Comparison of ENCODE assay signal across 9 cellular contexts in genomic region chr22:29375436-29376076, GRCh38. TPM values are rescaled to one million over a fixed set of nuclear protein-coding genes. Genes with fewer than 3 reads are reported as not detected.
A peak's percentile ranks its signal among the peaks of the same experiment; 100 is the strongest.
DNase-seq lines count a peak whose midpoint lies in the region; FAIRE-seq and TF ChIP-seq lines count a peak whose summit lies in the region.
"Had no signal": no experiment of that assay in that cellular context is flagged by ENCODE, and none has a peak within 500 bp of the region (broad histone marks: within the 10 kb centered on the region; RNA-seq: fewer than 3 reads in every experiment).

No MANE protein-coding gene starts in this region.

- FAIRE-seq in H54 (lab: Jason Lieb, UNC): no peak

- H3K36me3 ChIP-seq in adrenal gland (replicated peaks in 1 of 2): peaks cover 0 to 12% of the 10 kb centered on the region in 2 donors
- H3K36me3 ChIP-seq in mesodermal cell (ENCODE audit: control insufficient read depth, insufficient read depth, low read length): peaks cover 29% of the 10 kb centered on the region
- peaks cover 0 to 37% (median 0%) of the 10 kb centered on the region in 3 donors for H3K36me3 ChIP-seq in Peyer's patch

- H3K4me1 ChIP-seq in H9 (ENCODE audit: insufficient read depth, low read length) (no peaks in the 10 kb centered on the region), adrenal gland (replicated peaks in 1 of 2) (peaks cover 5 to 26% of the 10 kb centered on the region in 2 donors), mesodermal cell (ENCODE audit: control insufficient read depth, insufficient read depth, low read length, poor library complexity, severe bottlenecking) (no peaks in the 10 kb centered on the region), Peyer's patch (peaks cover 0 to 7% (median 0%) of the 10 kb centered on the region in 4 donors)

- H3K79me2 ChIP-seq in H9 (ENCODE audit: insufficient read depth, low read length): no peaks in the 10 kb centered on the region

- H3K27ac Mint-ChIP-seq in H9: peak overlapping the region in 2 of 3 experiments; percentile 21 to 55; a peak in 3 of 7 replicates

- no peak overlapping the region for H2BK20ac ChIP-seq in H9 (ENCODE audit: low read depth, low read length, poor library complexity, severe bottlenecking)

- H2BK120ac ChIP-seq in H9 (ENCODE audit: low read depth, low read length, poor library complexity, severe bottlenecking): no peak overlapping the region

- H3K4me3 Mint-ChIP-seq in H9: no peak overlapping the region

- H3T11ph ChIP-seq in H9 (ENCODE audit: low read length): no peak overlapping the region

- no peak overlapping the region for H3K56ac ChIP-seq in H9 (ENCODE audit: insufficient read length, low read depth, low read length)

- no peak overlapping the region for H4K91ac ChIP-seq in H9 (ENCODE audit: insufficient read length, low read depth, low read length)

- H3K9me3 ChIP-seq in H9 (ENCODE audit: control insufficient read depth, low read depth, low read length) (no peaks in the 10 kb centered on the region), adrenal gland (replicated peaks in 1 of 3) (no peaks in the 10 kb centered on the region), mesodermal cell (ENCODE audit: control insufficient read depth, low read length) (no peaks in the 10 kb centered on the region), Peyer's patch (no peaks in the 10 kb centered on the region)

- no peak overlapping the region for H3K9ac ChIP-seq in H9 (ENCODE audit: extremely low read depth, insufficient read length, low read length)

- H3K4me2 ChIP-seq in H9 (ENCODE audit: insufficient read depth, insufficient read length, low read length): no peak overlapping the region

- no CpG with 5 or more reads among the region's 4 CpGs for WGBS in H9 (ENCODE audit: extremely low coverage, insufficient read length, low lambda C conversion rate)
- WGBS in adrenal gland, 4 donors: 61 to 82% (median 75%) methylated on average over 4 of the region's 4 CpGs
- WGBS in mesodermal cell (ENCODE audit: insufficient coverage in 2 of 2), 2 experiments: 58 to 94% methylated on average over 2 to 3 of the region's 4 CpGs

- H4K5ac ChIP-seq in H9 (ENCODE audit: insufficient read length, low read depth, low read length): peak overlapping the region; percentile 69

- no peak overlapping the region for H2AFZ ChIP-seq in H9 (ENCODE audit: low read length)

- H3K4ac ChIP-seq in H9 (ENCODE audit: low read depth, low read length): no peak overlapping the region

- H4K8ac ChIP-seq in H9 (replicated peaks; ENCODE audit: insufficient read length, low read depth, low read length): no peak overlapping the region

- no peak overlapping the region for H3K18ac ChIP-seq in H9 (ENCODE audit: insufficient read length, low read depth, low read length)

- no peak overlapping the region for H2AK5ac ChIP-seq in H9 (ENCODE audit: insufficient read length, low read length)

- H2BK12ac ChIP-seq in H9 (ENCODE audit: insufficient read length, low read depth, low read length): peak overlapping the region; percentile 59

- H3K27me3 ChIP-seq in H9 (ENCODE audit: insufficient read depth, low read length): no peaks in the 10 kb centered on the region
- H3K27me3 ChIP-seq in adrenal gland: no peaks in the 10 kb centered on the region
- H3K27me3 ChIP-seq in Peyer's patch: no peaks in the 10 kb centered on the region

- DNase-seq in AG20443 (ENCODE audit: low spot score) (peak; percentile 33), H9 (no peak), adrenal gland (peak in 5 of 7 donors; percentile 37 to 69 (median 44)), Peyer's patch (no peak), H54 (ENCODE audit: insufficient read length, low spot score) (no peak), medulla oblongata (ENCODE audit: extremely low spot score) (no peak), pons (ENCODE audit: low spot score) (no peak)
- DNase-seq: DMS153 had no signal

- H3K27me3 Mint-ChIP-seq in H9 (ENCODE audit: low read depth): no peaks in the 10 kb centered on the region

- H3K27ac ChIP-seq in H9 (ENCODE audit: insufficient read length, low read depth, low read length): no peak overlapping the region
- peak overlapping the region in 3 of 5 donors; percentile 3 to 61 (median 59) for H3K27ac ChIP-seq in adrenal gland
- peak overlapping the region; percentile 18 for H3K27ac ChIP-seq in mesodermal cell (ENCODE audit: low read depth, low read length, severe bottlenecking)
- H3K27ac ChIP-seq in Peyer's patch: no peak overlapping the region

- no peaks in the 10 kb centered on the region for H3K23me2 ChIP-seq in H9 (ENCODE audit: insufficient read length, low read depth, low read length, poor library complexity, severe bottlenecking)

- TF ChIP-seq POLR2A in adrenal gland (IDR thresholded peaks at IDR 0.05) (no peak), Peyer's patch (IDR thresholded peaks at IDR 0.05) (no peak), H54 (IDR thresholded peaks at IDR 0.05; ENCODE audit: low read depth, low read length) (no peak)

- H3K23ac ChIP-seq in H9 (ENCODE audit: insufficient read length, low read depth, low read length): no peak overlapping the region

- H3K9me3 Mint-ChIP-seq in H9: no peaks in the 10 kb centered on the region

- H4K20me1 ChIP-seq in H9 (ENCODE audit: control insufficient read depth, insufficient read depth, insufficient read length): peaks cover 2% of the 10 kb centered on the region

- H3K79me1 ChIP-seq in H9 (ENCODE audit: insufficient read depth, low read depth, low read length, poor library complexity, severe bottlenecking): no peaks in the 10 kb centered on the region

- no peak overlapping the region for H2BK5ac ChIP-seq in H9 (ENCODE audit: insufficient read length, low read length)

- intact Hi-C loops in adrenal gland (cut with DNase I): no loop called here

- H3K4me1 Mint-ChIP-seq in H9: peaks cover 7 to 10% of the 10 kb centered on the region in 2 experiments

- H3K4me3 ChIP-seq in adrenal gland (no peak overlapping the region), mesodermal cell (ENCODE audit: extremely low read depth, insufficient read depth, low read length, poor library complexity, severe bottlenecking) (no peak overlapping the region), Peyer's patch (no peak overlapping the region)

- 0 out of 2 replicates have a peak overlapping the region, but pooled peaks have one; percentile 46 for H3K14ac ChIP-seq in H9 (ENCODE audit: insufficient read depth, low read length)

- peaks cover 7 to 25% (median 8%) of the 10 kb centered on the region in 3 experiments; a peak in 5 of 7 replicates for H3K36me3 Mint-ChIP-seq in H9 (ENCODE audit: insufficient read depth in 1 of 3, low read depth in 3 of 3)

- H2BK15ac ChIP-seq in H9 (ENCODE audit: low read depth, low read length): no peak overlapping the region

- no peak for TF ChIP-seq CTCF in H9 (conservative IDR thresholded peaks at IDR 0.05)
- no peak for TF ChIP-seq CTCF in adrenal gland (IDR thresholded peaks at IDR 0.05)
- no peak for TF ChIP-seq CTCF in Peyer's patch (IDR thresholded peaks at IDR 0.05)

RNA-seq across cellular contexts. Expression of gene AP1B1, which starts 12.8 kb away (rescaled TPM):
- total RNA-seq in H9 (2021) (64.0 and 67.4 TPM in 2 replicates), adrenal gland (100 to 1,000 TPM; 100 to 190 (median 121) TPM), Peyer's patch (100 to 1,000 TPM; 109 to 135 (median 124) TPM)
- 10 to 100 TPM; 47.6 to 69.5 (median 55.8) TPM for polyA plus RNA-seq in adrenal gland
- 98.4 TPM for polyA plus RNA-seq in mesodermal cell (2013, experiment 1 of 2)
- 70.3 TPM for polyA plus RNA-seq in mesodermal cell (2013, experiment 2 of 2)

Comparison
In these comparisons a context has a peak if more than half of its experiments do, and no peak if none do; other contexts are left out.
1. DNase-seq: peak in AG20443 (single experiment) and adrenal gland (5 of 7); none in H9 (single experiment), Peyer's patch (0 of 3), H54 (single experiment), medulla oblongata (single experiment) and pons (single experiment).
2. H3K27ac ChIP-seq: peak in adrenal gland (3 of 5) and mesodermal cell (single experiment); none in H9 (single experiment) and Peyer's patch (0 of 4).